Comparison of ENCODE assay signal across 8 cellular contexts in the genomic region with DNA sequence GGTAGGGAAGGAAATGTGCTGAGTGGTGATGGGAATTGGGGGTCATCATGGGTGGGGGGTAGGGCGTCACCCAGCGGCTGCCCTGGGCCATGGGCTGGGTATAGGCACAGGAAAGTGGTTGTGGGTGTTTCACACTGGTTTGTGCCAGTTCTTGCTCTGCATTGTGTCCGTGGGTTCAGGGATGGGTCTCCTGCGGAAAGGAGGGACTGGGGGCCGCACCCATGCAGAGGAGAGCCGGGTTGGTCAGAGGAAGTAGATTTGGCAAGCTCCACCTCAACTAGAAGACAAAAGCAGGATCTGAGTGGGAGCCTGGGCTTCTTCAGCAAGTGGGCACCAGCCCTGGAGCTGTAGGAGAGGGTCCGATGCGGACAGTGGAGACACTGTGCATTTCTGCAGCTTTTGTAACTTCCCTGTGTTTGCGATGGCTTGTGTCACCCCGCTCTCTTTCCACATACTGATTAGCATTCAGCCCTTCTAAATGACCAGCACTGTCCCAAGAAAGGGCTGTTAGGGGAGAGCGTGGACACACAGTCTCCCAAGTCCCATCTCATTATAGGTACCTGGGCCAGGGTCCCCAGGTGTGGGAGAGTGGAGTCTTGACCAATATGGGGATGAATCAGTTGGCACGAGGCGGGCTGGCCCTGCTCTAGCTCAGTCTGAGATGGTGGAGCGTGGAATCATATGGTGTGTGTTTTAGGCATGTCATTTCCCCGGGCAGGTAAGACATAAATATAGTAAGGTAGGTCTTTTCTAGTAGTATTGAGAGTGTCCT.
DNase-seq lines count a peak whose midpoint lies in the region; ATAC-seq and TF ChIP-seq lines count a peak whose summit lies in the region.

No MANE protein-coding gene starts in this region.

- peak overlapping the region; percentile 97 for H3K4me3 ChIP-seq in GM12864 (ENCODE audit: low read depth, low read length)

- peak; percentile 0 for ATAC-seq in effector memory CD8-positive, alpha-beta T cell (replicated peaks)

- H3K4me1 Mint-ChIP-seq in effector memory CD8-positive, alpha-beta T cell (ENCODE audit: low read depth in 2 of 2), result peaks cover 66 to 75% of the 10 kb centered on the region in 2 donors

- peak overlapping the region; percentile 90 to 98 for H3K27ac Mint-ChIP-seq in effector memory CD8-positive, alpha-beta T cell

- peak overlapping the region; percentile 91 to 99 for H3K4me3 Mint-ChIP-seq in effector memory CD8-positive, alpha-beta T cell

- DNase-seq in GM12864 (ENCODE audit: low read depth) (no peak), NOMO-1 treated with DMSO at 0.1 percent for 48 hours (lab: John Stamatoyannopoulos, UW; ENCODE audit: unreplicated experiment) (peak; percentile 77), posterior vena cava (ENCODE audit: low spot score) (peak; percentile 79), NCI-H774 (lab: John Stamatoyannopoulos, UW) (no peak), NCI-H1092 treated with DMSO at 0.1 percent for 48 hours (lab: John Stamatoyannopoulos, UW) (no peak), activated gamma-delta T cell treated with Interleukin-2 at 50 U/mL for 16 hours (no peak), HUDEP-2 (lab: John Stamatoyannopoulos, UW; ENCODE audit: unreplicated experiment in 76 of 76) (no peak)
- no peak for DNase-seq in effector memory CD8-positive, alpha-beta T cell

- intact Hi-C loops in posterior vena cava (cut with DNase I), result no loop called here

- no peaks in the 10 kb centered on the region for H3K9me3 Mint-ChIP-seq in effector memory CD8-positive, alpha-beta T cell

- H3K27me3 Mint-ChIP-seq in effector memory CD8-positive, alpha-beta T cell, result no peaks in the 10 kb centered on the region

- peaks cover 70% of the 10 kb centered on the region for H3K36me3 Mint-ChIP-seq in effector memory CD8-positive, alpha-beta T cell (ENCODE audit: insufficient read depth)

- peak; percentile 33 for TF ChIP-seq CTCF in GM12864 (IDR thresholded peaks at IDR 0.05; ENCODE audit: low read depth, low read length, missing control alignments)

Comparison
In these comparisons a context has a peak if more than half of its experiments do, and no peak if none do; other contexts are left out.
1. DNase-seq: peak in NOMO-1 treated with DMSO at 0.1 percent for 48 hours (single experiment) and posterior vena cava (single experiment); none in GM12864 (single experiment), effector memory CD8-positive, alpha-beta T cell (0 of 3), NCI-H774 (single experiment), NCI-H1092 treated with DMSO at 0.1 percent for 48 hours (single experiment), activated gamma-delta T cell treated with Interleukin-2 at 50 U/mL for 16 hours (single experiment) and HUDEP-2 (0 of 76).